Comparison of ENCODE assay signal across 8 cellular contexts in the genomic region with DNA sequence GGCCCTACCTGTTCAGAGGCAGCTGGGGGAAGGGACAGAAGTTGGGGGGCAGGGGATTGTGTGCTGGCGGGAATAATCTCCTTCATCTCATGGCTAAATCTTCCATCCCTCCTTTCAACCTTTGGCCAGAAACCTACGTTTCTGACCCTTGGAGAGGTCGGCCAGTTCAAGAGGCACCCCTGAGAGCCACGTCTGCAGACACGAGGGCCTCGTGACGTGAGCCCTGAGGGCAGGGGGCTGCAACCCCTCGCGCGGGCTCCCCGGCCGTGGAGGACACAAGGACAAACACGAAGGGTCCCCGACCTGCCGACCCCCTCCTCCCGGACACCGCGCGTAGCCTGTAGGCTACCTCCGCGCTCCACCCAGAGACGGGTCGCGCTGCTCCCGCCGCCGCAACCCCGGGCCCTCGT. TPM values are rescaled to one million over a fixed set of nuclear protein-coding genes. Genes with fewer than 3 reads are reported as not detected.
DNase-seq lines count a peak whose midpoint lies in the region; ATAC-seq and TF ChIP-seq lines count a peak whose summit lies in the region.

No MANE protein-coding gene starts in this region.

- H3K9ac ChIP-seq in BLaER1 treated with 17β-estradiol and CSF1 and Interleukin-3, amounts not matched to agents 10 nM and 100 nM: peak overlapping the region; percentile 89 to 98 (median 95)

- H3K9me3 ChIP-seq in BLaER1 treated with 17β-estradiol and CSF1 and Interleukin-3, amounts not matched to agents 10 nM and 100 nM (replicated peaks in 1 of 11): no peaks in the 10 kb centered on the region
- no peaks in the 10 kb centered on the region for H3K9me3 ChIP-seq in esophagus muscularis mucosa

- peak overlapping the region; percentile 91 for H3K4me3 Mint-ChIP-seq in osteocyte (ENCODE audit: unreplicated experiment)

- TF ChIP-seq EP300 in esophagus muscularis mucosa (IDR thresholded peaks at IDR 0.05): no peak

- peaks cover 31 to 36% (median 35%) of the 10 kb centered on the region in 11 experiments for H3K36me3 ChIP-seq in BLaER1 treated with 17β-estradiol and CSF1 and Interleukin-3, amounts not matched to agents 10 nM and 100 nM
- H3K36me3 ChIP-seq in esophagus muscularis mucosa: peaks cover 18 to 33% (median 26%) of the 10 kb centered on the region in 4 donors

- no peaks in the 10 kb centered on the region for H3K9me3 Mint-ChIP-seq in osteocyte (ENCODE audit: unreplicated experiment)

- CTCF ChIA-PET in GM10248 (lab: Yijun Ruan, JAX): no interaction called here

- H3K4me1 Mint-ChIP-seq in osteocyte (ENCODE audit: unreplicated experiment): peaks cover 41% of the 10 kb centered on the region

- WGBS in esophagus muscularis mucosa: 3% methylated on average over 8 of the region's 29 CpGs

- peak overlapping the region; percentile 99 for H3K27ac Mint-ChIP-seq in osteocyte (ENCODE audit: unreplicated experiment)

- H3K27me3 Mint-ChIP-seq in osteocyte (ENCODE audit: unreplicated experiment): no peaks in the 10 kb centered on the region

- POLR2A ChIA-PET in GM10248 (lab: Yijun Ruan, JAX): no interaction called here

- peak; percentile 3 for ATAC-seq in GM21619 (IDR thresholded peaks at IDR 0.05; ENCODE audit: unreplicated experiment)

- no peaks in the 10 kb centered on the region for H3K27me3 ChIP-seq in BLaER1 treated with 17β-estradiol and CSF1 and Interleukin-3, amounts not matched to agents 10 nM and 100 nM
- H3K27me3 ChIP-seq in esophagus muscularis mucosa: no peaks in the 10 kb centered on the region

- H3K27ac ChIP-seq in BLaER1 treated with 17β-estradiol and CSF1 and Interleukin-3, amounts not matched to agents 10 nM and 100 nM: peak overlapping the region; percentile 93 to 99 (median 96)
- H3K27ac ChIP-seq in esophagus muscularis mucosa (replicated peaks in 1 of 4): peak overlapping the region; percentile 95 to 99 (median 98)

- peaks cover 26 to 40% (median 38%) of the 10 kb centered on the region in 11 experiments; a peak in 21 of 22 replicates for H4K20me1 ChIP-seq in BLaER1 treated with 17β-estradiol and CSF1 and Interleukin-3, amounts not matched to agents 10 nM and 100 nM

- TF ChIP-seq POLR2A in Raji (IDR thresholded peaks at IDR 0.05; ENCODE audit: insufficient read depth, low read depth, low read length): peak; percentile 17; the same call in 1 of the 2 replicates
- no peak for TF ChIP-seq POLR2A in esophagus muscularis mucosa (IDR thresholded peaks at IDR 0.05; ENCODE audit: low read depth)

- peak overlapping the region; percentile 80 to 96 (median 90) for H3K4me3 ChIP-seq in BLaER1 treated with 17β-estradiol and CSF1 and Interleukin-3, amounts not matched to agents 10 nM and 100 nM
- peak overlapping the region; percentile 75 to 87 (median 80) for H3K4me3 ChIP-seq in esophagus muscularis mucosa

- H3K36me3 Mint-ChIP-seq in osteocyte (ENCODE audit: unreplicated experiment): peaks cover 18% of the 10 kb centered on the region

- TF ChIP-seq CTCF in esophagus muscularis mucosa (IDR thresholded peaks at IDR 0.05) (no peak), osteocyte (IDR thresholded peaks at IDR 0.05) (no peak), GM10248 (IDR thresholded peaks at IDR 0.05; ENCODE audit: control extremely low read depth, extremely low read depth, low read depth, missing control alignments) (no peak)

- intact Hi-C loops in esophagus muscularis mucosa (cut with DNase I): no loop called here

- peaks cover 66 to 84% (median 79%) of the 10 kb centered on the region in 10 experiments for H3K4me1 ChIP-seq in BLaER1 treated with 17β-estradiol and CSF1 and Interleukin-3, amounts not matched to agents 10 nM and 100 nM
- peaks cover 39 to 67% (median 57%) of the 10 kb centered on the region in 4 donors for H3K4me1 ChIP-seq in esophagus muscularis mucosa

- H3K4me2 ChIP-seq in BLaER1 treated with 17β-estradiol and CSF1 and Interleukin-3, amounts not matched to agents 10 nM and 100 nM: peak overlapping the region; percentile 89 to 99 (median 97)

- no peak for DNase-seq in esophagus muscularis mucosa (ENCODE audit: extremely low spot score)
- no peak for DNase-seq in osteocyte (ENCODE audit: extremely low spot score, unreplicated experiment)
- DNase-seq in NCI-H2196 treated with DMSO at 0.1 percent for 48 hours (lab: John Stamatoyannopoulos, UW; ENCODE audit: unreplicated experiment): no peak
- DNase-seq in HK-2 (ENCODE audit: unreplicated experiment): no peak
- DNase-seq in GM10248 (ENCODE audit: extremely low spot score): no peak

RNA-seq across cellular contexts. Expression of a gene that starts 0.9 kb away (rescaled TPM):
- total RNA-seq in esophagus muscularis mucosa (1,000 to 10,000 TPM; 1,137 to 2,200 (median 1,582) TPM), osteocyte (933 and 942 TPM in 2 replicates)

RNA-seq across cellular contexts. Expression of a gene that starts 5.3 kb away (rescaled TPM):
- total RNA-seq in esophagus muscularis mucosa: 1 to 10 TPM; 1.5 to 3.7 (median 2.1) TPM
- total RNA-seq in osteocyte: 2.5 and 3.0 TPM in 2 replicates

RNA-seq across cellular contexts. Expression of a gene that starts 9.3 kb away (rescaled TPM):
- not detected for total RNA-seq in esophagus muscularis mucosa
- total RNA-seq in osteocyte: not detected in 2 replicates

RNA-seq across cellular contexts. Expression of a gene that starts 22.3 kb away (rescaled TPM):
- 10 to 100 TPM; 11.6 to 24.2 (median 18.9) TPM for total RNA-seq in esophagus muscularis mucosa
- total RNA-seq in osteocyte: 11.8 and 12.1 TPM in 2 replicates

RNA-seq across cellular contexts. Expression of a gene that starts 23.6 kb away (rescaled TPM):
- total RNA-seq in esophagus muscularis mucosa (1 to 10 TPM in 1 of 4 donors, under 1 TPM in 3; 0.42 to 1.1 (median 0.92) TPM), osteocyte (1.4 and 2.7 TPM in 2 replicates)
